8 cellular contexts compared by ENCODE assay signal in the genomic region with DNA sequence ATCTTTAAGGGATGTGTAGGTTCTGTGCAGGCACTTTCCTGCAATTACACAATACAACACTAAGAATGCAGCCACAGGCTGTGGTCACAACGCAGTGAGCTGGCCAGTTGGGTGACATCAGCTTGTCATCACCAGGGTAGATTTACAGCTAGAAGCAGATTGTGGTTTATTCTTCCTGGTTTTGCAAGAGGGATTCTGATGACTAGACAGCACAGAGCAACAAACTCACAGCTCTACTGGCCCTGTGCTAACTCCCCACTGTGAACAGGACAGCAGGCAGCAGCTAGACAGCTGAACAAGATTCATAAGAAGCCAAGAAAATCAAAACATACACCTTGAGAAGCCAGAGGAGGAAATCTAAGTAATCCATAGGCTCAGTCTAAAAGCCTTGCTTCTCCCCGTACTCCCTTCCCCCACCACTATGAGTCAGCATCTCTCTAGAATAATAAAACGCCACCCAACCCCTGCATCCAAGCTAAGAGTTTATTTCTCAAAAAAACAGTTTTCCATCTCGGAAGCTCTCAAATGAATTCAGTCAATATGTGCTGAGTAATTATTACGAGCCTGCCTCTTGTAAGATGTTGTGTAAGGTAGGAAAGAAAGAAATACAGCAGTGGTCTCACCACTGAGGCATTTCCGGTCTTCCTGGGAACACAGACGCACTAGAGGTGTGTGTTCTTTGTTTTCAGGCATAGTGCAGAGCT.
A peak's percentile ranks its signal among the peaks of the same experiment; 100 is the strongest.
DNase-seq lines count a peak whose midpoint lies in the region; ATAC-seq and TF ChIP-seq lines count a peak whose summit lies in the region.

No MANE protein-coding gene starts in this region.

- H3K36me3 ChIP-seq in liver (ENCODE audit: control insufficient read depth in 4 of 4, insufficient read depth in 3 of 4, low read depth in 1 of 4, low read length in 3 of 4), result no peaks in the 10 kb centered on the region
- no peaks in the 10 kb centered on the region for H3K36me3 ChIP-seq in subcutaneous abdominal adipose tissue (ENCODE audit: control insufficient read depth in 5 of 5, insufficient read depth in 5 of 5, low read length in 5 of 5)

- H3K4me3 ChIP-seq in liver (ENCODE audit: low read depth in 1 of 3, low read length in 3 of 3) (no peak overlapping the region), subcutaneous abdominal adipose tissue (ENCODE audit: low read depth in 1 of 5, low read length in 5 of 5) (peak overlapping the region; percentile 20 to 49 (median 25))

- 54% methylated on average over 7 of the region's 7 CpGs for WGBS in liver

- no peak overlapping the region for H3K9ac ChIP-seq in liver (ENCODE audit: low read depth in 1 of 2, low read length in 2 of 2)
- peak overlapping the region in 2 of 5 donors; percentile 19 to 44 for H3K9ac ChIP-seq in subcutaneous abdominal adipose tissue (ENCODE audit: low read length in 5 of 5)

- ATAC-seq in GM18502 (IDR thresholded peaks at IDR 0.05; ENCODE audit: poor library complexity, unreplicated experiment), result peak; percentile 85
- peak; percentile 82 for ATAC-seq in HG03196 (IDR thresholded peaks at IDR 0.05; ENCODE audit: unreplicated experiment)

- no peak for TF ChIP-seq RAD21 in liver (IDR thresholded peaks at IDR 0.05)

- H3K27me3 ChIP-seq in liver (ENCODE audit: control insufficient read depth in 4 of 4, insufficient read depth in 4 of 4, low read length in 3 of 4) (no peaks in the 10 kb centered on the region), subcutaneous abdominal adipose tissue (ENCODE audit: control insufficient read depth in 5 of 5, insufficient read depth in 4 of 5, low read length in 5 of 5) (no peaks in the 10 kb centered on the region)

- H3K27ac ChIP-seq in liver (ENCODE audit: low read depth in 1 of 2, low read length in 2 of 2) (peak overlapping the region; percentile 1 to 42), subcutaneous abdominal adipose tissue (ENCODE audit: low read depth, low read length) (peak overlapping the region; percentile 55)

- DNase-seq in ACHN (peak; percentile 99), SIG-M5 treated with dmso at 0.1 percent for 504 hours (lab: John Stamatoyannopoulos, UW; ENCODE audit: unreplicated experiment) (peak; percentile 100), dedifferentiated amniotic fluid mesenchymal stem cell (ENCODE audit: extremely low spot score) (peak; percentile 97), germinal center (ENCODE audit: low spot score) (no peak)

- in situ Hi-C loops in ACHN (cut with HindIII; ENCODE audit: low pct_ligation_motif_present, low pct_unique_long_range_greater_than_20kb, low sequenced_read_pairs), result no loop called here

- no peak for TF ChIP-seq CTCF in liver (IDR thresholded peaks at IDR 0.05; ENCODE audit: low read depth, low read length, missing input control)

- H3K9me3 ChIP-seq in liver (ENCODE audit: control insufficient read depth in 4 of 4, low read length in 3 of 4) (peaks cover 0 to 2% (median 0%) of the 10 kb centered on the region in 4 donors), subcutaneous abdominal adipose tissue (ENCODE audit: control insufficient read depth in 5 of 5, low read length in 5 of 5) (no peaks in the 10 kb centered on the region)

- H3K4me1 ChIP-seq in liver (ENCODE audit: control insufficient read depth in 4 of 4, insufficient read depth in 4 of 4, low read length in 3 of 4) (no peaks in the 10 kb centered on the region), subcutaneous abdominal adipose tissue (ENCODE audit: control insufficient read depth in 5 of 5, insufficient read depth in 5 of 5, low read length in 5 of 5) (peaks cover 9 to 30% (median 25%) of the 10 kb centered on the region in 5 donors)

TF ChIP-seq in liver, 16 proteins besides CTCF, POLR2A, EP300 and RAD21:
- TF ChIP-seq SP1 (IDR thresholded peaks at IDR 0.05), result peak; percentile 16
- TF ChIP-seq, protein P1, sequence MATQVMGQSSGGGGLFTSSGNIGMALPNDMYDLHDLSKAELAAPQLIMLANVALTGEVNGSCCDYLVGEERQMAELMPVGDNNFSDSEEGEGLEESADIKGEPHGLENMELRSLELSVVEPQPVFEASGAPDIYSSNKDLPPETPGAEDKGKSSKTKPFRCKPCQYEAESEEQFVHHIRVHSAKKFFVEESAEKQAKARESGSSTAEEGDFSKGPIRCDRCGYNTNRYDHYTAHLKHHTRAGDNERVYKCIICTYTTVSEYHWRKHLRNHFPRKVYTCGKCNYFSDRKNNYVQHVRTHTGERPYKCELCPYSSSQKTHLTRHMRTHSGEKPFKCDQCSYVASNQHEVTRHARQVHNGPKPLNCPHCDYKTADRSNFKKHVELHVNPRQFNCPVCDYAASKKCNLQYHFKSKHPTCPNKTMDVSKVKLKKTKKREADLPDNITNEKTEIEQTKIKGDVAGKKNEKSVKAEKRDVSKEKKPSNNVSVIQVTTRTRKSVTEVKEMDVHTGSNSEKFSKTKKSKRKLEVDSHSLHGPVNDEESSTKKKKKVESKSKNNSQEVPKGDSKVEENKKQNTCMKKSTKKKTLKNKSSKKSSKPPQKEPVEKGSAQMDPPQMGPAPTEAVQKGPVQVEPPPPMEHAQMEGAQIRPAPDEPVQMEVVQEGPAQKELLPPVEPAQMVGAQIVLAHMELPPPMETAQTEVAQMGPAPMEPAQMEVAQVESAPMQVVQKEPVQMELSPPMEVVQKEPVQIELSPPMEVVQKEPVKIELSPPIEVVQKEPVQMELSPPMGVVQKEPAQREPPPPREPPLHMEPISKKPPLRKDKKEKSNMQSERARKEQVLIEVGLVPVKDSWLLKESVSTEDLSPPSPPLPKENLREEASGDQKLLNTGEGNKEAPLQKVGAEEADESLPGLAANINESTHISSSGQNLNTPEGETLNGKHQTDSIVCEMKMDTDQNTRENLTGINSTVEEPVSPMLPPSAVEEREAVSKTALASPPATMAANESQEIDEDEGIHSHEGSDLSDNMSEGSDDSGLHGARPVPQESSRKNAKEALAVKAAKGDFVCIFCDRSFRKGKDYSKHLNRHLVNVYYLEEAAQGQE (IDR thresholded peaks at IDR 0.05), result no peak
- TF ChIP-seq TAF1 (conservative IDR thresholded peaks at IDR 0.05), result no peak
- TF ChIP-seq NR2F2 (IDR thresholded peaks at IDR 0.05), result no peak
- no peak for TF ChIP-seq ATF3 (IDR thresholded peaks at IDR 0.05)
- no peak for TF ChIP-seq FOXA2 (IDR thresholded peaks at IDR 0.05)
- TF ChIP-seq RXRA (IDR thresholded peaks at IDR 0.05), result no peak
- TF ChIP-seq, protein P2, sequence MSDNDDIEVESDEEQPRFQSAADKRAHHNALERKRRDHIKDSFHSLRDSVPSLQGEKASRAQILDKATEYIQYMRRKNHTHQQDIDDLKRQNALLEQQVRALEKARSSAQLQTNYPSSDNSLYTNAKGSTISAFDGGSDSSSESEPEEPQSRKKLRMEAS (IDR thresholded peaks at IDR 0.05), result no peak
- TF ChIP-seq GABPA (IDR thresholded peaks at IDR 0.05 in 1 of 2, conservative IDR thresholded peaks at IDR 0.05 in 1 of 2), result no peak
TF ChIP-seq in liver: peak in this region for 1.

Comparison
In these comparisons a context has a peak if more than half of its experiments do, and no peak if none do; other contexts are left out.
1. H3K4me3 ChIP-seq: peak in subcutaneous abdominal adipose tissue (5 of 5); none in liver (0 of 3).